Comparison of ENCODE assay signal across 8 cellular contexts in the genomic region with DNA sequence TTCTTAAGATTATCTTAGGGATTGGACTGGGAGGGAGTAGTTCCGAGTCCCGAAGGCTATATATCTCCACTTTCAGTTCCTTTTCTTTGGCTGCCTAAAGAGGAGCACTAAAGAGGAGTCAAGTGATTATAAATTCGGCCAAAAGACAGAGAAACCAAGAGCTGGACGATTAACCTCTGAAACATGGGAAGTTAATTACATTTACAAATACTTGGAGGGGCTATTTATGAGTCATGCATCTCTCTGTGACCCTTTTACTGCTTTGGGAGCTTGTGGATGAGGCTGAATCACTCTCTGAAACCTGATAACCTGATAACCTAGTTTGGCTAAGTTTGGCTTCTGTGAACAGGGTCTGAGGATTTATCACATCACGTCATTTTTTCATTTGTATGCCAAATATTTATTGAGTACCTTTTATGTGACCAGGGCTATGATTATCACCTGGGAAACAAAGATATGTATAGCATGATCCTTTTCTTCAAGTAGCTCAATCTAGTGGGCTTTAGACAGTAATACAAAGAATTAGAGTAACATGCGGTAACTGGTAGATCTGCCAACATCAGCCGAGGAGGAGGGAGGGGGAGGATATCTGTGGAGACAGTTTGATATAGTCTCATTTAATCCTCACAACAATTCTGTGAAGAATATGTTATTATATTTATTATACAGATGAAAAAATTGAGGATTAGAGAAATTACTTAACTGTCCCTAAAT.
DNase-seq lines count a peak whose midpoint lies in the region; ATAC-seq and TF ChIP-seq lines count a peak whose summit lies in the region.

No MANE protein-coding gene starts in this region.

- TF ChIP-seq POLR2A in erythroblast (IDR thresholded peaks at IDR 0.05; ENCODE audit: low read length), result no peak

- DNase-seq in DMS79 (lab: John Stamatoyannopoulos, UW), result peak; percentile 61
- DNase-seq in NCI-H748 (lab: John Stamatoyannopoulos, UW; ENCODE audit: unreplicated experiment), result peak; percentile 95
- DNase-seq in epithelial cell of esophagus (ENCODE audit: low read depth), result peak; percentile 73
- DNase-seq in non-pigmented ciliary epithelial cell (ENCODE audit: low read depth), result peak; percentile 56
- DNase-seq in erythroblast (lab: John Stamatoyannopoulos, UW), result no peak
- DNase-seq in globus pallidus (ENCODE audit: low spot score), result no peak

- H3K4me3 ChIP-seq in epithelial cell of esophagus (ENCODE audit: low read length), result peak overlapping the region; percentile 70

- ATAC-seq in HG03565 (IDR thresholded peaks at IDR 0.05; ENCODE audit: unreplicated experiment) (no peak), GM21529 (IDR thresholded peaks at IDR 0.05; ENCODE audit: unreplicated experiment) (no peak)

- TF ChIP-seq CTCF in epithelial cell of esophagus (IDR thresholded peaks at IDR 0.05; ENCODE audit: insufficient read depth, low read depth, low read length, missing control alignments), result no peak

Comparison
In these comparisons a context has a peak if more than half of its experiments do, and no peak if none do; other contexts are left out.
1. DNase-seq: peak in DMS79 (single experiment), NCI-H748 (single experiment), epithelial cell of esophagus (single experiment) and non-pigmented ciliary epithelial cell (single experiment); none in erythroblast (0 of 2) and globus pallidus (single experiment).